1 cellular context compared by ENCODE assay signal in the genomic region with DNA sequence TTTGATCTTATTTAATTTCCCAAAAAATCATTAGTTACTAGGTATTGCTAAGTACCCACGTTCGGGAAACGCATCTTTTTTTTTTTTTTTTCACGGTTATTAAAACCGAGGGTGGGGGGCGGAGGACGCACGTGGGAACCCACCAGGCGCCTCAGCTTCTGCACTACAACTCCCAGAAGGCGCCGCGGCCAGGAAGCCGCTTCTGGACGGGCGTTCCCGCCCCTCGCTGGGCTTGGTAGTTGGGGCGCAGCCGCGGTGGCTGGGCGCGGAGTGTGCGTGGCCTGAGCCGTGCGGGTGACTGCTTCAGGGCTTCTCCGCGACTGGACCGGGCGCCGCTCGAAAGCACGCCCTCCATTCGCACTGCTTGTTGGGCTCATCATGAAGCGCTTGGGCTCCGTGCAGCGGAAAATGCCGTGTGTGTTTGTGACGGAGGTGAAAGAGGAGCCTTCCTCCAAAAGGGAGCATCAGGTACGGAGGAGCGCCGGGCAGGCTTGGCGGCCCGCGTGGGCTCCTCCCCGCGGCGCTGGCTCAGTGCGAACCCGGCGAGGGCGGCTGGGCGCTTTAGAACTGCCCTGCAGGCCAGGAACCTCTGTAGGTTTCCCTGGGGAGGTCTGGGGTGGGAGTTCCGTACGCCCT.
TF ChIP-seq lines count a peak whose summit lies in the region.

No MANE protein-coding gene starts in this region.

TF ChIP-seq in K562, 482 proteins besides CTCF, POLR2A, EP300 and RAD21 (continued from another document):
- no peak for TF ChIP-seq CHCHD3 (CRISPR knock-in tag; IDR thresholded peaks at IDR 0.05)
- peak; percentile 79 for TF ChIP-seq GABPA (tag; conservative IDR thresholded peaks at IDR 0.05; ENCODE audit: low read depth)
- TF ChIP-seq HDAC2 (IDR thresholded peaks at IDR 0.05) = peak; percentile 31; the same call in 1 of the 2 replicates
- peak; percentile 98 for TF ChIP-seq POLR2G (IDR thresholded peaks at IDR 0.05; ENCODE audit: low read depth, low read length)
- TF ChIP-seq ZBTB40 (IDR thresholded peaks at IDR 0.05) = peak; percentile 70
- TF ChIP-seq ZBTB40 (CRISPR knock-in tag; IDR thresholded peaks at IDR 0.05) = no peak
- TF ChIP-seq, protein P1, sequence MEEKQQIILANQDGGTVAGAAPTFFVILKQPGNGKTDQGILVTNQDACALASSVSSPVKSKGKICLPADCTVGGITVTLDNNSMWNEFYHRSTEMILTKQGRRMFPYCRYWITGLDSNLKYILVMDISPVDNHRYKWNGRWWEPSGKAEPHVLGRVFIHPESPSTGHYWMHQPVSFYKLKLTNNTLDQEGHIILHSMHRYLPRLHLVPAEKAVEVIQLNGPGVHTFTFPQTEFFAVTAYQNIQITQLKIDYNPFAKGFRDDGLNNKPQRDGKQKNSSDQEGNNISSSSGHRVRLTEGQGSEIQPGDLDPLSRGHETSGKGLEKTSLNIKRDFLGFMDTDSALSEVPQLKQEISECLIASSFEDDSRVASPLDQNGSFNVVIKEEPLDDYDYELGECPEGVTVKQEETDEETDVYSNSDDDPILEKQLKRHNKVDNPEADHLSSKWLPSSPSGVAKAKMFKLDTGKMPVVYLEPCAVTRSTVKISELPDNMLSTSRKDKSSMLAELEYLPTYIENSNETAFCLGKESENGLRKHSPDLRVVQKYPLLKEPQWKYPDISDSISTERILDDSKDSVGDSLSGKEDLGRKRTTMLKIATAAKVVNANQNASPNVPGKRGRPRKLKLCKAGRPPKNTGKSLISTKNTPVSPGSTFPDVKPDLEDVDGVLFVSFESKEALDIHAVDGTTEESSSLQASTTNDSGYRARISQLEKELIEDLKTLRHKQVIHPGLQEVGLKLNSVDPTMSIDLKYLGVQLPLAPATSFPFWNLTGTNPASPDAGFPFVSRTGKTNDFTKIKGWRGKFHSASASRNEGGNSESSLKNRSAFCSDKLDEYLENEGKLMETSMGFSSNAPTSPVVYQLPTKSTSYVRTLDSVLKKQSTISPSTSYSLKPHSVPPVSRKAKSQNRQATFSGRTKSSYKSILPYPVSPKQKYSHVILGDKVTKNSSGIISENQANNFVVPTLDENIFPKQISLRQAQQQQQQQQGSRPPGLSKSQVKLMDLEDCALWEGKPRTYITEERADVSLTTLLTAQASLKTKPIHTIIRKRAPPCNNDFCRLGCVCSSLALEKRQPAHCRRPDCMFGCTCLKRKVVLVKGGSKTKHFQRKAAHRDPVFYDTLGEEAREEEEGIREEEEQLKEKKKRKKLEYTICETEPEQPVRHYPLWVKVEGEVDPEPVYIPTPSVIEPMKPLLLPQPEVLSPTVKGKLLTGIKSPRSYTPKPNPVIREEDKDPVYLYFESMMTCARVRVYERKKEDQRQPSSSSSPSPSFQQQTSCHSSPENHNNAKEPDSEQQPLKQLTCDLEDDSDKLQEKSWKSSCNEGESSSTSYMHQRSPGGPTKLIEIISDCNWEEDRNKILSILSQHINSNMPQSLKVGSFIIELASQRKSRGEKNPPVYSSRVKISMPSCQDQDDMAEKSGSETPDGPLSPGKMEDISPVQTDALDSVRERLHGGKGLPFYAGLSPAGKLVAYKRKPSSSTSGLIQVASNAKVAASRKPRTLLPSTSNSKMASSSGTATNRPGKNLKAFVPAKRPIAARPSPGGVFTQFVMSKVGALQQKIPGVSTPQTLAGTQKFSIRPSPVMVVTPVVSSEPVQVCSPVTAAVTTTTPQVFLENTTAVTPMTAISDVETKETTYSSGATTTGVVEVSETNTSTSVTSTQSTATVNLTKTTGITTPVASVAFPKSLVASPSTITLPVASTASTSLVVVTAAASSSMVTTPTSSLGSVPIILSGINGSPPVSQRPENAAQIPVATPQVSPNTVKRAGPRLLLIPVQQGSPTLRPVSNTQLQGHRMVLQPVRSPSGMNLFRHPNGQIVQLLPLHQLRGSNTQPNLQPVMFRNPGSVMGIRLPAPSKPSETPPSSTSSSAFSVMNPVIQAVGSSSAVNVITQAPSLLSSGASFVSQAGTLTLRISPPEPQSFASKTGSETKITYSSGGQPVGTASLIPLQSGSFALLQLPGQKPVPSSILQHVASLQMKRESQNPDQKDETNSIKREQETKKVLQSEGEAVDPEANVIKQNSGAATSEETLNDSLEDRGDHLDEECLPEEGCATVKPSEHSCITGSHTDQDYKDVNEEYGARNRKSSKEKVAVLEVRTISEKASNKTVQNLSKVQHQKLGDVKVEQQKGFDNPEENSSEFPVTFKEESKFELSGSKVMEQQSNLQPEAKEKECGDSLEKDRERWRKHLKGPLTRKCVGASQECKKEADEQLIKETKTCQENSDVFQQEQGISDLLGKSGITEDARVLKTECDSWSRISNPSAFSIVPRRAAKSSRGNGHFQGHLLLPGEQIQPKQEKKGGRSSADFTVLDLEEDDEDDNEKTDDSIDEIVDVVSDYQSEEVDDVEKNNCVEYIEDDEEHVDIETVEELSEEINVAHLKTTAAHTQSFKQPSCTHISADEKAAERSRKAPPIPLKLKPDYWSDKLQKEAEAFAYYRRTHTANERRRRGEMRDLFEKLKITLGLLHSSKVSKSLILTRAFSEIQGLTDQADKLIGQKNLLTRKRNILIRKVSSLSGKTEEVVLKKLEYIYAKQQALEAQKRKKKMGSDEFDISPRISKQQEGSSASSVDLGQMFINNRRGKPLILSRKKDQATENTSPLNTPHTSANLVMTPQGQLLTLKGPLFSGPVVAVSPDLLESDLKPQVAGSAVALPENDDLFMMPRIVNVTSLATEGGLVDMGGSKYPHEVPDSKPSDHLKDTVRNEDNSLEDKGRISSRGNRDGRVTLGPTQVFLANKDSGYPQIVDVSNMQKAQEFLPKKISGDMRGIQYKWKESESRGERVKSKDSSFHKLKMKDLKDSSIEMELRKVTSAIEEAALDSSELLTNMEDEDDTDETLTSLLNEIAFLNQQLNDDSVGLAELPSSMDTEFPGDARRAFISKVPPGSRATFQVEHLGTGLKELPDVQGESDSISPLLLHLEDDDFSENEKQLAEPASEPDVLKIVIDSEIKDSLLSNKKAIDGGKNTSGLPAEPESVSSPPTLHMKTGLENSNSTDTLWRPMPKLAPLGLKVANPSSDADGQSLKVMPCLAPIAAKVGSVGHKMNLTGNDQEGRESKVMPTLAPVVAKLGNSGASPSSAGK (IDR thresholded peaks at IDR 0.05) = peak; percentile 54
TF ChIP-seq in K562: peak in this region for 99.
